Comparison of ENCODE assay signal across 8 cellular contexts in genomic region chr4:6263541-6264540, GRCh38. TPM values are rescaled to one million over a fixed set of nuclear protein-coding genes. Genes with fewer than 3 reads are reported as not detected.
A peak's percentile ranks its signal among the peaks of the same experiment; 100 is the strongest.
DNase-seq lines count a peak whose midpoint lies in the region; ATAC-seq and TF ChIP-seq lines count a peak whose summit lies in the region.

No MANE protein-coding gene starts in this region.

- no peak overlapping the region for H3K4me3 Mint-ChIP-seq in mesothelial cell of epicardium

- no peak for ATAC-seq in DND-41 (ENCODE audit: insufficient read depth, low read depth)
- ATAC-seq in HG03095 (IDR thresholded peaks at IDR 0.05; ENCODE audit: unreplicated experiment), result no peak
- no peak for ATAC-seq in GM21526 (IDR thresholded peaks at IDR 0.05; ENCODE audit: low FRiP score, unreplicated experiment)

- H3K27me3 ChIP-seq in DND-41 (ENCODE audit: insufficient read depth, low read length, poor library complexity), result no peaks in the 10 kb centered on the region

- no peak overlapping the region for H3K4me2 ChIP-seq in DND-41 (ENCODE audit: insufficient read depth, low read length)

- peak; percentile 40 for TF ChIP-seq CTCF in DND-41 (IDR thresholded peaks at IDR 0.05; ENCODE audit: borderline replicate concordance, extremely low read depth, low read length, poor library complexity, severe bottlenecking)
- TF ChIP-seq CTCF in mesothelial cell of epicardium (IDR thresholded peaks at IDR 0.05; ENCODE audit: unreplicated experiment), result no peak

- H2AFZ ChIP-seq in DND-41 (ENCODE audit: low read depth, low read length), result no peak overlapping the region

- no peak overlapping the region for H3K27ac ChIP-seq in DND-41 (ENCODE audit: low read length)

- no peak overlapping the region for H3K9ac ChIP-seq in DND-41 (ENCODE audit: low read depth, low read length)

- no peak for DNase-seq in DND-41
- DNase-seq in HT-29 (ENCODE audit: low spot score), result peak; percentile 53
- peak; percentile 65 for DNase-seq in astrocyte of the hippocampus (ENCODE audit: low read depth, low spot score)
- DNase-seq in kidney glomerular epithelial cell (lab: John Stamatoyannopoulos, UW), result peak; percentile 6
- no peak for DNase-seq in mesothelial cell of epicardium (ENCODE audit: low spot score in 2 of 2, unreplicated experiment in 2 of 2)
- DNase-seq in NCI-H1105 (lab: John Stamatoyannopoulos, UW), result no peak

- no peak overlapping the region for H3K27ac Mint-ChIP-seq in mesothelial cell of epicardium

- no peaks in the 10 kb centered on the region for H3K36me3 Mint-ChIP-seq in mesothelial cell of epicardium

- H3K9me3 Mint-ChIP-seq in mesothelial cell of epicardium, result no peaks in the 10 kb centered on the region

- peaks cover 18% of the 10 kb centered on the region for H3K27me3 Mint-ChIP-seq in mesothelial cell of epicardium (ENCODE audit: low read depth)

- H3K36me3 ChIP-seq in DND-41 (ENCODE audit: insufficient read depth, low read length), result no peaks in the 10 kb centered on the region

- H3K4me1 ChIP-seq in DND-41 (ENCODE audit: insufficient read depth, low read length), result no peaks in the 10 kb centered on the region

- no peaks in the 10 kb centered on the region for H3K9me3 ChIP-seq in DND-41 (ENCODE audit: insufficient read depth, low read length, severe bottlenecking)

- H3K4me1 Mint-ChIP-seq in mesothelial cell of epicardium, result peaks cover 5% of the 10 kb centered on the region

- no peaks in the 10 kb centered on the region for H4K20me1 ChIP-seq in DND-41 (ENCODE audit: insufficient read depth, low read length)

- H3K79me2 ChIP-seq in DND-41 (ENCODE audit: insufficient read depth, low read length), result no peaks in the 10 kb centered on the region

- no peak overlapping the region for H3K4me3 ChIP-seq in DND-41 (ENCODE audit: low read depth in 1 of 2, low read length in 2 of 2)

RNA-seq across cellular contexts. Expression of gene WFS1, which starts 5.8 kb away (rescaled TPM):
- total RNA-seq in HT-29 (2014; rRNA removed; shearing (Covaris generic)), result 49.2 and 49.8 TPM in 2 replicates
- 31.5 to 35.5 TPM (median 34.2 TPM) in 3 replicates for total RNA-seq in mesothelial cell of epicardium

Comparison
In these comparisons a context has a peak if more than half of its experiments do, and no peak if none do; other contexts are left out.
1. DNase-seq: peak in HT-29 (single experiment), astrocyte of the hippocampus (single experiment) and kidney glomerular epithelial cell (single experiment); none in DND-41 (single experiment), mesothelial cell of epicardium (0 of 2) and NCI-H1105 (single experiment).